1 cellular context compared by ENCODE assay signal in the genomic region with DNA sequence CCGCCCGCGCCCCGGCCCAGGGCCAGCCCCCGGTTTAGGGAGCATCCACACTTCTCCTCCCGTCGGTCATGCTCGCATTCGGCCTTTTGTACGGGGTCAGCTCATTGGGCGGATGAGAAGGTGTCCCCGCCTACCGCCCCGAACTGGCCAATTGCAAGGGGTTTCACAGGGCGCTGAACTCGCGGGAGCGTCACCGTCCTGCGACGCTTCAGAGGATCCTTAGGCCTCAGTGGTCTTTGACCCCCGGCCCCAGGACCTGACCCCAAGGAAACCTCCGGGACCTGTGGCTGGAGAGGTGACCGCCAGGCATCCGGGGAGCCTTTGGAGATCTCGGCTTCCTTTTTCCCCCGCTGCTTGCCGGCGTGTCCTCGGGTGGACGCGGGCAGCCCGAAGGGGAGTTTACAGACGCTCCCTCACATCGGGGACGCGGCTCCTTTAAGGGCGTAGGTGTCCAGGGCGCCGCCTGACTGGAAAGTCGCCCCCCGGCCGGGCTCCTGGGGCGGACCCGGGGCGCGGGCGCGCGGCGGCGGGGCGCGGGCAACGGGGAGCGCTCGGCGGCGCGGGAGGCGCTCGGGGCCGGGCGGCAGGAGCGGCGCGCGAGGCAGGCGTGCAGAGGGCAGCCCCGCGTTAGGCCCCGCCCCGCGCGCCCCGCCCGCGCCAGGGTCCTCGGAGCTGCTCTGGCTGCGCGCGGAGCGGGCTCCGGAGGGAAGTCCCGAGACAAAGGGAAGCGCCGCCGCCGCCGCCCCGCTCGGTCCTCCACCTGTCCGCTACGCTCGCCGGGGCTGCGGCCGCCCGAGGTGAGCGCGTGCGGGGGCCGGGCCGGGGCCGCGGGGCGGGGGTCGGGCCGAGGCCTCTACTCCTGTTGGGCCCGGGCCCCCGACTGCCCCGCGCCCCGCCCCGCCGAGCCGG.
TF ChIP-seq lines count a peak whose summit lies in the region.

Gene UBE2I (plus strand): TSS at position 660 of the 909 bp plus-strand sequence. CDS start 4,395 bp downstream, outside the sequence.

TF ChIP-seq in A549, 52 proteins besides CTCF, POLR2A, EP300 and RAD21 (continued from another document):
- TF ChIP-seq ATOH8 (CRISPR knock-in tag; IDR thresholded peaks at IDR 0.05; ENCODE audit: low read depth) (no peak), EHMT2 (IDR thresholded peaks at IDR 0.05; ENCODE audit: low read depth) (no peak), BCL3 (IDR thresholded peaks at IDR 0.05) (0 out of 3 replicates have a peak, but pooled peaks have one; percentile 16), KDM1A (IDR thresholded peaks at IDR 0.05; ENCODE audit: low read depth) (no peak), E2F6 (IDR thresholded peaks at IDR 0.05; ENCODE audit: borderline replicate concordance, low read depth) (no peak), RCOR1 (IDR thresholded peaks at IDR 0.05; ENCODE audit: low read depth, low read length) (no peak), FOSL2 (IDR thresholded peaks at IDR 0.05) (0 out of 2 replicates have a peak, but pooled peaks have one; percentile 4), FOSL2 (CRISPR knock-in tag; IDR thresholded peaks at IDR 0.05) (peak; percentile 18; the same call in 1 of the 2 replicates), TP53 (CRISPR knock-in tag; IDR thresholded peaks at IDR 0.05) (no peak), HDAC2 (IDR thresholded peaks at IDR 0.05) (no peak), HOXA7 (CRISPR knock-in tag; IDR thresholded peaks at IDR 0.05) (no peak), HEYL (CRISPR knock-in tag; IDR thresholded peaks at IDR 0.05) (no peak), NFE2L2 (conservative IDR thresholded peaks at IDR 0.05; ENCODE audit: low read length) (no peak), USF2 (IDR thresholded peaks at IDR 0.05) (no peak), CEBPB (IDR thresholded peaks at IDR 0.05) (no peak)
- TF ChIP-seq, protein P1, sequence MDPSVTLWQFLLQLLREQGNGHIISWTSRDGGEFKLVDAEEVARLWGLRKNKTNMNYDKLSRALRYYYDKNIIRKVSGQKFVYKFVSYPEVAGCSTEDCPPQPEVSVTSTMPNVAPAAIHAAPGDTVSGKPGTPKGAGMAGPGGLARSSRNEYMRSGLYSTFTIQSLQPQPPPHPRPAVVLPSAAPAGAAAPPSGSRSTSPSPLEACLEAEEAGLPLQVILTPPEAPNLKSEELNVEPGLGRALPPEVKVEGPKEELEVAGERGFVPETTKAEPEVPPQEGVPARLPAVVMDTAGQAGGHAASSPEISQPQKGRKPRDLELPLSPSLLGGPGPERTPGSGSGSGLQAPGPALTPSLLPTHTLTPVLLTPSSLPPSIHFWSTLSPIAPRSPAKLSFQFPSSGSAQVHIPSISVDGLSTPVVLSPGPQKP (IDR thresholded peaks at IDR 0.05; ENCODE audit: low read depth, low read length) = no peak
- TF ChIP-seq, protein P2, sequence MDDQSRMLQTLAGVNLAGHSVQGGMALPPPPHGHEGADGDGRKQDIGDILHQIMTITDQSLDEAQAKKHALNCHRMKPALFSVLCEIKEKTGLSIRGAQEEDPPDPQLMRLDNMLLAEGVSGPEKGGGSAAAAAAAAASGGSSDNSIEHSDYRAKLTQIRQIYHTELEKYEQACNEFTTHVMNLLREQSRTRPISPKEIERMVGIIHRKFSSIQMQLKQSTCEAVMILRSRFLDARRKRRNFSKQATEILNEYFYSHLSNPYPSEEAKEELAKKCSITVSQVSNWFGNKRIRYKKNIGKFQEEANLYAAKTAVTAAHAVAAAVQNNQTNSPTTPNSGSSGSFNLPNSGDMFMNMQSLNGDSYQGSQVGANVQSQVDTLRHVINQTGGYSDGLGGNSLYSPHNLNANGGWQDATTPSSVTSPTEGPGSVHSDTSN (IDR thresholded peaks at IDR 0.05) = no peak; the same call in 1 of the 2 replicates
